Comparison of ENCODE assay signal across 16 cellular contexts in genomic region chr18:22839488-22839930, GRCh38.
DNase-seq lines count a peak whose midpoint lies in the region; ATAC-seq and TF ChIP-seq lines count a peak whose summit lies in the region.
"Had no signal": no experiment of that assay in that cellular context is flagged by ENCODE, and none has a peak within 500 bp of the region (broad histone marks: within the 10 kb centered on the region; RNA-seq: fewer than 3 reads in every experiment).

No MANE protein-coding gene starts in this region.

- H3K27me3 Mint-ChIP-seq in activated CD8-positive, alpha-beta memory T cell treated with anti-CD3 and anti-CD28 coated beads, Interleukin-2, amount 10 ng/mL, durations not matched to agents 7 days and 5 days: peaks cover 27% of the 10 kb centered on the region
- peaks cover 5% of the 10 kb centered on the region for H3K27me3 Mint-ChIP-seq in activated T-helper 17 cell treated with anti-CD3 and anti-CD28 coated beads, Interleukin-2, amount 50 U/mL, for 72 hours
- H3K27me3 Mint-ChIP-seq in stimulated activated naive B cell treated with anti-CD40 and anti-IgM and Interleukin-4, amounts not matched to agents 10 μg/mL and 1 μg/mL and 100 μg/mL, for 72 hours: no peaks in the 10 kb centered on the region

- POLR2A ChIA-PET in GM10248 (lab: Yijun Ruan, JAX): no interaction called here

- TF ChIP-seq CTCF in GM10248 (IDR thresholded peaks at IDR 0.05; ENCODE audit: control extremely low read depth, extremely low read depth, low read depth, missing control alignments): no peak

- CTCF ChIA-PET in activated CD8-positive, alpha-beta memory T cell treated with anti-CD3 and anti-CD28 coated beads, Interleukin-2, amount 10 ng/mL, durations not matched to agents 7 days and 5 days (lab: Charles Lee): no interaction called here
- CTCF ChIA-PET in GM10248 (lab: Yijun Ruan, JAX): interaction anchor here (0.8 to 6.7 kb wide), 5 partner anchors 8 to 144 kb away, joined by 3 to 29 read pairs (median 4); no protein-coding TSS in a partner anchor

- H3K27ac Mint-ChIP-seq in activated CD8-positive, alpha-beta memory T cell treated with anti-CD3 and anti-CD28 coated beads, Interleukin-2, amount 10 ng/mL, durations not matched to agents 7 days and 5 days: no peak overlapping the region
- H3K27ac Mint-ChIP-seq in activated T-helper 17 cell treated with anti-CD3 and anti-CD28 coated beads, Interleukin-2, amount 50 U/mL, for 72 hours: no peak overlapping the region
- no peak overlapping the region for H3K27ac Mint-ChIP-seq in stimulated activated naive B cell treated with anti-CD40 and anti-IgM and Interleukin-4, amounts not matched to agents 10 μg/mL and 1 μg/mL and 100 μg/mL, for 72 hours

- no peaks in the 10 kb centered on the region for H3K4me1 Mint-ChIP-seq in activated CD8-positive, alpha-beta memory T cell treated with anti-CD3 and anti-CD28 coated beads, Interleukin-2, amount 10 ng/mL, durations not matched to agents 7 days and 5 days
- H3K4me1 Mint-ChIP-seq in activated T-helper 17 cell treated with anti-CD3 and anti-CD28 coated beads, Interleukin-2, amount 50 U/mL, for 72 hours: no peaks in the 10 kb centered on the region
- no peaks in the 10 kb centered on the region for H3K4me1 Mint-ChIP-seq in stimulated activated naive B cell treated with anti-CD40 and anti-IgM and Interleukin-4, amounts not matched to agents 10 μg/mL and 1 μg/mL and 100 μg/mL, for 72 hours

- H3K9me3 Mint-ChIP-seq in activated CD8-positive, alpha-beta memory T cell treated with anti-CD3 and anti-CD28 coated beads, Interleukin-2, amount 10 ng/mL, durations not matched to agents 7 days and 5 days (ENCODE audit: low read depth): no peaks in the 10 kb centered on the region
- H3K9me3 Mint-ChIP-seq in activated T-helper 17 cell treated with anti-CD3 and anti-CD28 coated beads, Interleukin-2, amount 50 U/mL, for 72 hours: no peaks in the 10 kb centered on the region
- peaks cover 0 to 2% of the 10 kb centered on the region in 2 donors for H3K9me3 Mint-ChIP-seq in stimulated activated naive B cell treated with anti-CD40 and anti-IgM and Interleukin-4, amounts not matched to agents 10 μg/mL and 1 μg/mL and 100 μg/mL, for 72 hours

- no peak for DNase-seq in activated CD8-positive, alpha-beta memory T cell treated with anti-CD3 and anti-CD28 coated beads, Interleukin-2, amount 10 ng/mL, durations not matched to agents 7 days and 5 days
- DNase-seq in activated CD8-positive, alpha-beta memory T cell treated with anti-CD3 and anti-CD28 coated beads for 24 hours: no peak
- no peak for DNase-seq in stimulated activated naive B cell treated with anti-CD40 and anti-IgM and Interleukin-4, amounts not matched to agents 10 μg/mL and 1 μg/mL and 100 μg/mL, for 72 hours
- DNase-seq in COR-L47 (lab: John Stamatoyannopoulos, UW) (no peak), GM10248 (ENCODE audit: extremely low spot score) (no peak)
- DNase-seq: C1 segment of cervical spinal cord, DMS53, erythroblast, NCI-H1694 treated with DMSO at 0.1 percent for 48 hours, NCI-H446 treated with DMSO at 0.1 percent for 48 hours, SIG-M5, thyroid gland had no signal

- ATAC-seq in activated CD8-positive, alpha-beta memory T cell treated with anti-CD3 and anti-CD28 coated beads, Interleukin-2, amount 10 ng/mL, durations not matched to agents 7 days and 5 days: peak; percentile 58
- ATAC-seq in HG03159 (IDR thresholded peaks at IDR 0.05; ENCODE audit: unreplicated experiment) (peak; percentile 55), GM21528 (IDR thresholded peaks at IDR 0.05; ENCODE audit: low FRiP score, unreplicated experiment) (no peak)
- peak; percentile 40 for ATAC-seq in activated T-helper 17 cell treated with anti-CD3 and anti-CD28 coated beads, Interleukin-2, amount 50 U/mL, for 72 hours (replicated peaks)
- peak; percentile 91 to 92 for ATAC-seq in stimulated activated naive B cell treated with anti-CD40 and anti-IgM and Interleukin-4, amounts not matched to agents 10 μg/mL and 1 μg/mL and 100 μg/mL, for 72 hours (replicated peaks)
- ATAC-seq: gastroesophageal sphincter had no signal

- H3K36me3 Mint-ChIP-seq in activated CD8-positive, alpha-beta memory T cell treated with anti-CD3 and anti-CD28 coated beads, Interleukin-2, amount 10 ng/mL, durations not matched to agents 7 days and 5 days: no peaks in the 10 kb centered on the region
- no peaks in the 10 kb centered on the region for H3K36me3 Mint-ChIP-seq in activated T-helper 17 cell treated with anti-CD3 and anti-CD28 coated beads, Interleukin-2, amount 50 U/mL, for 72 hours (ENCODE audit: low read depth)
- no peaks in the 10 kb centered on the region for H3K36me3 Mint-ChIP-seq in stimulated activated naive B cell treated with anti-CD40 and anti-IgM and Interleukin-4, amounts not matched to agents 10 μg/mL and 1 μg/mL and 100 μg/mL, for 72 hours

- H3K4me3 Mint-ChIP-seq in activated CD8-positive, alpha-beta memory T cell treated with anti-CD3 and anti-CD28 coated beads, Interleukin-2, amount 10 ng/mL, durations not matched to agents 7 days and 5 days: no peak overlapping the region
- H3K4me3 Mint-ChIP-seq in activated T-helper 17 cell treated with anti-CD3 and anti-CD28 coated beads, Interleukin-2, amount 50 U/mL, for 72 hours: no peak overlapping the region
- H3K4me3 Mint-ChIP-seq in stimulated activated naive B cell treated with anti-CD40 and anti-IgM and Interleukin-4, amounts not matched to agents 10 μg/mL and 1 μg/mL and 100 μg/mL, for 72 hours: no peak overlapping the region
